In genomic region chr3:62178739-62179600, GRCh38 we compare ENCODE assay signal across 15 cellular contexts.
"Had no signal": no experiment of that assay in that cellular context is flagged by ENCODE, and none has a peak within 500 bp of the region (broad histone marks: within the 10 kb centered on the region; RNA-seq: fewer than 3 reads in every experiment).

No MANE protein-coding gene starts in this region.

- H3K4me1 ChIP-seq: ascending aorta, esophagus muscularis mucosa had no signal

- H3K27me3 ChIP-seq: ascending aorta, esophagus muscularis mucosa, suprapubic skin, upper lobe of left lung had no signal

- H3K9me3 ChIP-seq: ascending aorta, esophagus muscularis mucosa, suprapubic skin, upper lobe of left lung had no signal

- H3K27ac ChIP-seq: ascending aorta, esophagus muscularis mucosa, suprapubic skin, upper lobe of left lung, WERI-Rb-1 had no signal

- H3K36me3 ChIP-seq: esophagus muscularis mucosa, suprapubic skin, upper lobe of left lung had no signal

- ATAC-seq: activated CD8-positive, alpha-beta T cell treated with anti-CD3 and anti-CD28 coated beads, Interleukin-2, amount 10 ng/mL, durations not matched to agents 7 days and 5 days; activated naive CD8-positive, alpha-beta T cell treated with anti-CD3 and anti-CD28 coated beads, Interleukin-2, amount 50 U/mL, for 24 hours; stimulated activated naive CD8-positive, alpha-beta T cell treated with anti-CD3 and anti-CD28 coated beads, Interleukin-15, Interleukin-2, amounts not matched to agents 100 U/mL and 50 U/mL, for 24 hours had no signal

- DNase-seq: activated CD4-positive, alpha-beta T cell treated with anti-CD3 and anti-CD28 coated beads for 4 hours; activated CD8-positive, alpha-beta memory T cell treated with anti-CD3 and anti-CD28 coated beads, Interleukin-2, amount 50 U/mL, for 48 hours; activated CD8-positive, alpha-beta T cell treated with anti-CD3 and anti-CD28 coated beads, Interleukin-2, amount 10 ng/mL, durations not matched to agents 7 days and 5 days; activated naive CD4-positive, alpha-beta T cell; activated naive CD8-positive, alpha-beta T cell treated with anti-CD3 and anti-CD28 coated beads, Interleukin-2, amount 50 U/mL, for 24 hours; stimulated activated CD4-positive, alpha-beta T cell treated with anti-CD3 and anti-CD28 coated beads, Interleukin-12 subunit alpha, Interleukin-12 subunit beta, amount 100 ng/mL, for 4 hours; stimulated activated CD4-positive, alpha-beta T cell treated with anti-CD3 and anti-CD28 coated beads, Interleukin-4, amount 100 ng/mL, for 1 hour; stimulated activated CD8-positive, alpha-beta memory T cell treated with anti-CD3 and anti-CD28 coated beads, Interleukin-4, amount 100 ng/mL, for 48 hours; stimulated activated naive CD8-positive, alpha-beta T cell treated with anti-CD3 and anti-CD28 coated beads, Interleukin-15, Interleukin-2, amounts not matched to agents 100 U/mL and 50 U/mL, for 24 hours; T-helper 9 cell; upper lobe of left lung; WERI-Rb-1 had no signal

- H3K4me3 ChIP-seq: ascending aorta, esophagus muscularis mucosa, suprapubic skin, upper lobe of left lung had no signal
